Comparison of ENCODE assay signal across 8 cellular contexts in genomic region chrX:134396174-134396573, GRCh38. TPM values are rescaled to one million over a fixed set of nuclear protein-coding genes. Genes with fewer than 3 reads are reported as not detected.
A peak's percentile ranks its signal among the peaks of the same experiment; 100 is the strongest.
DNase-seq lines count a peak whose midpoint lies in the region; ATAC-seq and TF ChIP-seq lines count a peak whose summit lies in the region.

No MANE protein-coding gene starts in this region.

- no peak overlapping the region for H3K4me3 ChIP-seq in CD8-positive, alpha-beta T cell (ENCODE audit: low read depth, low read length)
- H3K4me3 ChIP-seq in HCT116 (replicated peaks in 1 of 2; ENCODE audit: low read depth in 1 of 2, low read length in 2 of 2): no peak overlapping the region

- no peak overlapping the region for H3K27ac Mint-ChIP-seq in CD8-positive, alpha-beta T cell
- H3K27ac Mint-ChIP-seq in activated naive CD8-positive, alpha-beta T cell treated with anti-CD3 and anti-CD28 coated beads for 36 hours: no peak overlapping the region

- no peak overlapping the region for H3K4me3 Mint-ChIP-seq in CD8-positive, alpha-beta T cell
- no peak overlapping the region for H3K4me3 Mint-ChIP-seq in activated naive CD8-positive, alpha-beta T cell treated with anti-CD3 and anti-CD28 coated beads for 36 hours

- H3K9me3 ChIP-seq in CD8-positive, alpha-beta T cell (ENCODE audit: low read length): no peaks in the 10 kb centered on the region
- no peaks in the 10 kb centered on the region for H3K9me3 ChIP-seq in HCT116 (ENCODE audit: control insufficient read depth in 1 of 2, insufficient read depth in 1 of 2, low read depth in 1 of 2, low read length in 2 of 2)

- no peak for DNase-seq in CD8-positive, alpha-beta T cell
- DNase-seq in HCT116 (ENCODE audit: low read depth, low spot score) (no peak), amniotic stem cell (lab: John Stamatoyannopoulos, UW) (peak; percentile 0), lung microvascular endothelial cell (ENCODE audit: low read depth in 2 of 2) (peak; percentile 18 to 33), NCI-H2081 treated with DMSO at 0.1 percent for 48 hours (lab: John Stamatoyannopoulos, UW) (no peak), islet precursor cell (no peak), activated T-cell treated with anti-CD3 and anti-CD28 coated beads for 4 hours (no peak)
- DNase-seq in activated naive CD8-positive, alpha-beta T cell treated with anti-CD3 and anti-CD28 coated beads for 36 hours: no peak

- RAD21 ChIA-PET in HCT116 (lab: Charles Lee; ENCODE audit: low non-redundant PET in 1 of 2, low total read pairs in 2 of 2, uncharacterized antibody in 2 of 2, unreplicated experiment in 2 of 2): no interaction called here

- no TSS peak for BruUV-seq in HCT116 (replicated peaks; lab: Mats Ljungman, UMichigan)

- H3K27me3 ChIP-seq in CD8-positive, alpha-beta T cell (ENCODE audit: insufficient read depth, low read length): no peaks in the 10 kb centered on the region
- H3K27me3 ChIP-seq in HCT116 (ENCODE audit: insufficient read depth, low read length): no peaks in the 10 kb centered on the region

- H3K27me3 Mint-ChIP-seq in CD8-positive, alpha-beta T cell (ENCODE audit: low read depth): no peaks in the 10 kb centered on the region
- no peaks in the 10 kb centered on the region for H3K27me3 Mint-ChIP-seq in activated naive CD8-positive, alpha-beta T cell treated with anti-CD3 and anti-CD28 coated beads for 36 hours

- TF ChIP-seq CTCF in CD8-positive, alpha-beta T cell (IDR thresholded peaks at IDR 0.05): peak; percentile 57
- TF ChIP-seq CTCF in HCT116 (IDR thresholded peaks at IDR 0.05 in 2 of 3, conservative IDR thresholded peaks at IDR 0.05 in 1 of 3; ENCODE audit: borderline replicate concordance in 1 of 3, insufficient read depth in 1 of 3, low read depth in 2 of 3, low read length in 2 of 3): peak; percentile 30 to 68 (median 56); a peak in 5 of 6 replicates

- no peak for TF ChIP-seq POLR2A in HCT116 (IDR thresholded peaks at IDR 0.05; ENCODE audit: borderline replicate concordance, extremely low read depth, insufficient read depth, insufficient read length)

- H3K4me1 ChIP-seq in CD8-positive, alpha-beta T cell (ENCODE audit: insufficient read depth, low read length): no peaks in the 10 kb centered on the region
- H3K4me1 ChIP-seq in HCT116 (ENCODE audit: control insufficient read depth in 1 of 2, insufficient read depth in 2 of 2, low read length in 2 of 2): no peaks in the 10 kb centered on the region

- no peaks in the 10 kb centered on the region for H3K36me3 ChIP-seq in CD8-positive, alpha-beta T cell (ENCODE audit: insufficient read depth, low read length)
- H3K36me3 ChIP-seq in HCT116 (ENCODE audit: control insufficient read depth in 1 of 2, insufficient read depth in 2 of 2, low read length in 2 of 2): no peaks in the 10 kb centered on the region; a peak in 1 of 4 replicates

- no peaks in the 10 kb centered on the region for H3K4me1 Mint-ChIP-seq in CD8-positive, alpha-beta T cell (ENCODE audit: low read depth)
- peaks cover 4% of the 10 kb centered on the region for H3K4me1 Mint-ChIP-seq in activated naive CD8-positive, alpha-beta T cell treated with anti-CD3 and anti-CD28 coated beads for 36 hours

- CTCF ChIA-PET in CD8-positive, alpha-beta T cell (lab: Charles Lee): interaction anchor here (1.0 to 3.8 kb wide), 2 partner anchors 11 to 604 kb away, joined by 5 to 39 read pairs; no protein-coding TSS in a partner anchor
- CTCF ChIA-PET in HCT116 (lab: Charles Lee): interaction anchor here (0.6 to 1.6 kb wide), 5 partner anchors 11 to 604 kb away, joined by 3 to 5 read pairs (median 5); no protein-coding TSS in a partner anchor

- no peak overlapping the region for H2AFZ ChIP-seq in HCT116 (ENCODE audit: low read depth, low read length, poor library complexity, severe bottlenecking)

- ATAC-seq in CD8-positive, alpha-beta T cell: no peak
- no peak for ATAC-seq in HCT116

- no peak overlapping the region for H3K4me2 ChIP-seq in HCT116 (ENCODE audit: low read length)

- H3K9ac ChIP-seq in HCT116 (ENCODE audit: low read length): no peak overlapping the region

- no peak overlapping the region for H3K27ac ChIP-seq in CD8-positive, alpha-beta T cell (ENCODE audit: low read depth, low read length)
- H3K27ac ChIP-seq in HCT116 (ENCODE audit: low read depth, low read length): no peak overlapping the region

- H3K9me2 ChIP-seq in HCT116 (ENCODE audit: insufficient read depth): no peaks in the 10 kb centered on the region

- POLR2A ChIA-PET in CD8-positive, alpha-beta T cell (lab: Charles Lee): no interaction called here
- POLR2A ChIA-PET in HCT116 (lab: Charles Lee): no interaction called here

- intact Hi-C loops in CD8-positive, alpha-beta T cell (cut with DNase I, micrococcal nuclease): loop anchor here in 1 of 2 experiments (5.0 kb wide), 1 partner anchor 619 kb away; no protein-coding TSS in a partner anchor
- intact Hi-C loops in HCT116 (cut with micrococcal nuclease): no loop called here

- H3K79me2 ChIP-seq in HCT116 (ENCODE audit: insufficient read depth, low read length): no peaks in the 10 kb centered on the region

- no peaks in the 10 kb centered on the region for H4K20me1 ChIP-seq in HCT116 (ENCODE audit: insufficient read depth)

- peaks cover 17% of the 10 kb centered on the region for H3K36me3 Mint-ChIP-seq in CD8-positive, alpha-beta T cell
- H3K36me3 Mint-ChIP-seq in activated naive CD8-positive, alpha-beta T cell treated with anti-CD3 and anti-CD28 coated beads for 36 hours: peaks cover 19% of the 10 kb centered on the region

- no peaks in the 10 kb centered on the region for H3K9me3 Mint-ChIP-seq in CD8-positive, alpha-beta T cell
- H3K9me3 Mint-ChIP-seq in activated naive CD8-positive, alpha-beta T cell treated with anti-CD3 and anti-CD28 coated beads for 36 hours: no peaks in the 10 kb centered on the region

- TF ChIP-seq RAD21 in HCT116 (IDR thresholded peaks at IDR 0.05; ENCODE audit: low read depth): peak; percentile 58

TF ChIP-seq in HCT116, 20 proteins besides CTCF, POLR2A, EP300 and RAD21:
- TF ChIP-seq JUND (IDR thresholded peaks at IDR 0.05) (no peak), ATF3 (IDR thresholded peaks at IDR 0.05) (no peak), ELF1 (IDR thresholded peaks at IDR 0.05; ENCODE audit: borderline replicate concordance, low read depth) (no peak), MAX (IDR thresholded peaks at IDR 0.05) (no peak)
TF ChIP-seq in HCT116: peak in this region for 0.

RNA-seq across cellular contexts. Expression of gene PHF6, which starts 23.1 kb away (rescaled TPM):
- total RNA-seq in CD8-positive, alpha-beta T cell: 1 to 10 TPM; 4.4 TPM
- total RNA-seq in HCT116 (2021; ENCODE audit: unreplicated experiment) (40.4 TPM), lung microvascular endothelial cell (26.2 TPM in 2 replicates)
- polyA plus RNA-seq in HCT116 (2012): 7.2 and 11.2 TPM in 2 replicates
- total RNA-seq in activated naive CD8-positive, alpha-beta T cell treated with anti-CD3 and anti-CD28 coated beads for 36 hours: 10 to 100 TPM; 70.3 to 74.9 TPM

Comparison
In these comparisons a context has a peak if more than half of its experiments do, and no peak if none do; other contexts are left out.
1. DNase-seq: peak in amniotic stem cell (single experiment) and lung microvascular endothelial cell (2 of 2); none in CD8-positive, alpha-beta T cell (0 of 7), HCT116 (single experiment), NCI-H2081 treated with DMSO at 0.1 percent for 48 hours (single experiment), activated naive CD8-positive, alpha-beta T cell treated with anti-CD3 and anti-CD28 coated beads for 36 hours (single experiment), islet precursor cell (single experiment) and activated T-cell treated with anti-CD3 and anti-CD28 coated beads for 4 hours (single experiment).